ENCODE assay signal across 8 cellular contexts in genomic region chrX:151722241-151722846, GRCh38. TPM values are rescaled to one million over a fixed set of nuclear protein-coding genes. Genes with fewer than 3 reads are reported as not detected.
DNase-seq lines count a peak whose midpoint lies in the region; ATAC-seq, FAIRE-seq and TF ChIP-seq lines count a peak whose summit lies in the region.

No MANE protein-coding gene starts in this region.

- H3K4me3 ChIP-seq in fibroblast of lung (replicated peaks in 1 of 4; ENCODE audit: control extremely low read depth in 1 of 4, insufficient read depth in 1 of 4, low read depth in 3 of 4, low read length in 4 of 4) (no peak overlapping the region), pancreas (no peak overlapping the region)

- no peak overlapping the region for H2AFZ ChIP-seq in fibroblast of lung (ENCODE audit: low read length)

- H3K9me3 ChIP-seq in fibroblast of lung (ENCODE audit: control insufficient read depth, insufficient read depth, low read depth, low read length): no peaks in the 10 kb centered on the region
- no peaks in the 10 kb centered on the region for H3K9me3 ChIP-seq in pancreas

- TF ChIP-seq CTCF in fibroblast of lung (conservative IDR thresholded peaks at IDR 0.05 in 1 of 2, IDR thresholded peaks at IDR 0.05 in 1 of 2; ENCODE audit: low read depth in 1 of 2, low read length in 2 of 2) (no peak), pancreas (IDR thresholded peaks at IDR 0.05) (peak in 2 of 4 donors; percentile 23 to 31)

- H3K79me2 ChIP-seq in fibroblast of lung (ENCODE audit: control insufficient read depth, insufficient read depth, low read length): no peaks in the 10 kb centered on the region

- FAIRE-seq in pancreas (lab: Jason Lieb, UNC): no peak

- peak; percentile 48 to 86 (median 76) for ATAC-seq in pancreas
- no peak for ATAC-seq in GM21723 (IDR thresholded peaks at IDR 0.05; ENCODE audit: unreplicated experiment)
- ATAC-seq in HG03571 (IDR thresholded peaks at IDR 0.05; ENCODE audit: unreplicated experiment): no peak
- no peak for ATAC-seq in HG03108 (IDR thresholded peaks at IDR 0.05; ENCODE audit: unreplicated experiment)

- H3K27ac ChIP-seq in fibroblast of lung (ENCODE audit: insufficient read depth, low read length) (no peak overlapping the region), pancreas (no peak overlapping the region)

- H3K4me1 ChIP-seq in fibroblast of lung (ENCODE audit: control insufficient read depth, extremely low read depth, insufficient read depth, low read length) (no peaks in the 10 kb centered on the region), pancreas (no peaks in the 10 kb centered on the region)

- peak; percentile 91 for DNase-seq in ELF-1 (ENCODE audit: low read depth, low spot score)
- DNase-seq in NAMALWA (ENCODE audit: low spot score): peak; percentile 25
- peak; percentile 0 to 4 for DNase-seq in fibroblast of lung (ENCODE audit: low read depth in 2 of 2)
- peak in 4 of 6 donors; percentile 28 to 82 (median 56) for DNase-seq in pancreas
- no peak for DNase-seq in epidermal melanocyte (ENCODE audit: insufficient read length, low spot score)

- no peak overlapping the region for H3K9ac ChIP-seq in fibroblast of lung (ENCODE audit: insufficient read depth, low read length)

- H3K27me3 ChIP-seq in fibroblast of lung (ENCODE audit: control insufficient read depth, insufficient read depth, low read length) (no peaks in the 10 kb centered on the region), pancreas (peaks cover 0 to 4% (median 2%) of the 10 kb centered on the region in 4 donors)

- H4K20me1 ChIP-seq in fibroblast of lung (ENCODE audit: control insufficient read depth, extremely low read depth, insufficient read depth, low read length): no peaks in the 10 kb centered on the region

- WGBS in pancreas, 2 donors: 30 to 33% methylated on average over 24 of the region's 24 CpGs

- no peaks in the 10 kb centered on the region for H3K36me3 ChIP-seq in fibroblast of lung (ENCODE audit: control insufficient read depth, insufficient read depth, low read length)
- no peaks in the 10 kb centered on the region for H3K36me3 ChIP-seq in pancreas

- intact Hi-C loops in pancreas (cut with DNase I): no loop called here

- no peak overlapping the region for H3K4me2 ChIP-seq in fibroblast of lung (ENCODE audit: extremely low read depth, insufficient read depth, low read length)

RNA-seq across cellular contexts. Expression of gene FATE1, which starts 6.5 kb away (rescaled TPM):
- not detected in 2 replicates for total RNA-seq in fibroblast of lung
- polyA plus RNA-seq in fibroblast of lung: not detected in 2 replicates
- polyA plus RNA-seq in fibroblast of lung (2012): not detected in 2 replicates
- not detected in 2 replicates for polyA minus RNA-seq in fibroblast of lung (ENCODE audit: low replicate concordance)
- total RNA-seq in pancreas: not detected
- under 1 TPM in 1 of 2 donors, not detected in 1; 0.07 TPM for polyA plus RNA-seq in pancreas

RNA-seq across cellular contexts. Expression of gene CNGA2, which starts 12.2 kb away (rescaled TPM):
- total RNA-seq in fibroblast of lung: not detected in 2 replicates
- polyA plus RNA-seq in fibroblast of lung: not detected in 2 replicates
- polyA plus RNA-seq in fibroblast of lung (2012): not detected in 2 replicates
- polyA minus RNA-seq in fibroblast of lung (ENCODE audit: low replicate concordance): not detected in 2 replicates
- not detected for total RNA-seq in pancreas
- not detected for polyA plus RNA-seq in pancreas

RNA-seq across cellular contexts. Expression of gene PRRG3, which starts 27.1 kb away (rescaled TPM):
- 0.66 and 1.0 TPM in 2 replicates for total RNA-seq in fibroblast of lung
- 0.03 TPM in 1 of 2 replicates, not detected in the other for polyA plus RNA-seq in fibroblast of lung
- polyA plus RNA-seq in fibroblast of lung (2012): not detected in 2 replicates
- not detected in 2 replicates for polyA minus RNA-seq in fibroblast of lung (ENCODE audit: low replicate concordance)
- total RNA-seq in pancreas: under 1 TPM in 4 of 6 donors, not detected in 2; 0.03 to 0.41 (median 0.21) TPM
- under 1 TPM; 0.02 to 0.08 TPM for polyA plus RNA-seq in pancreas

Comparison
In these comparisons a context has a peak if more than half of its experiments do, and no peak if none do; other contexts are left out.
1. ATAC-seq: peak in pancreas (4 of 4); none in GM21723 (single experiment), HG03571 (single experiment) and HG03108 (single experiment).